1 cellular context compared by ENCODE assay signal in genomic region chr4:16253127-16253960, GRCh38.
TF ChIP-seq lines count a peak whose summit lies in the region.

No MANE protein-coding gene starts in this region.

TF ChIP-seq in HepG2, 621 proteins besides CTCF, POLR2A, EP300 and RAD21 (continued from another document):
- no peak for TF ChIP-seq ZBTB43 (CRISPR knock-in tag; conservative IDR thresholded peaks at IDR 0.05)
- no peak for TF ChIP-seq ZNF788 (CRISPR knock-in tag; IDR thresholded peaks at IDR 0.05; ENCODE audit: borderline replicate concordance)
- no peak for TF ChIP-seq RNF219 (CRISPR knock-in tag; IDR thresholded peaks at IDR 0.05)
- no peak for TF ChIP-seq ZNF704 (CRISPR knock-in tag; IDR thresholded peaks at IDR 0.05; ENCODE audit: borderline replicate concordance)
- no peak for TF ChIP-seq HIC2 (CRISPR knock-in tag; IDR thresholded peaks at IDR 0.05; ENCODE audit: low read depth)
- TF ChIP-seq ZNF143 (CRISPR knock-in tag; IDR thresholded peaks at IDR 0.05), result no peak
- TF ChIP-seq SMAD3 (CRISPR knock-in tag; IDR thresholded peaks at IDR 0.05), result no peak
- TF ChIP-seq SATB2 (CRISPR knock-in tag; IDR thresholded peaks at IDR 0.05), result no peak
- no peak for TF ChIP-seq HOMEZ (CRISPR knock-in tag; IDR thresholded peaks at IDR 0.05; ENCODE audit: low read depth)
- no peak for TF ChIP-seq ZNF646 (CRISPR knock-in tag; IDR thresholded peaks at IDR 0.05)
